8 cellular contexts compared by ENCODE assay signal in genomic region chr3:185937689-185938374, GRCh38. TPM values are rescaled to one million over a fixed set of nuclear protein-coding genes. Genes with fewer than 3 reads are reported as not detected.
DNase-seq lines count a peak whose midpoint lies in the region; ATAC-seq, FAIRE-seq and TF ChIP-seq lines count a peak whose summit lies in the region.

Gene TRA2B, minus strand, starts transcription at chr3:185938014. Its CDS starts 154 bp downstream, at chr3:185937860.

- H3K27ac ChIP-seq in pancreas = peak within 1 kb of the TSS; percentile 95 to 100 (median 98)
- peak within 1 kb of the TSS; percentile 99 to 100 for H3K27ac ChIP-seq in tibial artery

- intact Hi-C loops in Right ventricle myocardium inferior (cut with DNase I) (loop anchor here (5.0 to 10.0 kb wide), 4 partner anchors 116 to 844 kb away; partner anchors contain the start of genes EIF4A2 and ETV5), pancreas (cut with DNase I) (no loop called here), tibial artery (cut with DNase I; ENCODE audit: low total_unique reads) (no loop called here)

- WGBS in pancreas, 2 donors = 2 to 3% methylated on average over 53 to 55 of the region's 55 CpGs

- H3K9me3 ChIP-seq in pancreas (no peaks in the 10 kb centered on the region), tibial artery (no peaks in the 10 kb centered on the region)

- no peaks in the 10 kb centered on the region for H3K36me3 ChIP-seq in pancreas
- H3K36me3 ChIP-seq in tibial artery = no peaks in the 10 kb centered on the region

- H3K4me3 ChIP-seq in pancreas (peak within 1 kb of the TSS; percentile 65 to 99 (median 84)), tibial artery (peak within 1 kb of the TSS; percentile 81 to 97)

- TF ChIP-seq CTCF in GM12874 (IDR thresholded peaks at IDR 0.05; ENCODE audit: insufficient read depth, low read depth, low read length) = peak; percentile 25; the same call in 1 of the 2 replicates
- no peak for TF ChIP-seq CTCF in pancreas (IDR thresholded peaks at IDR 0.05)
- peak in 1 of 2 experiments; percentile 16 for TF ChIP-seq CTCF in tibial artery (IDR thresholded peaks at IDR 0.05)

- peak; percentile 47 for FAIRE-seq in pancreas (lab: Jason Lieb, UNC)

- DNase-seq in NCI-H1417 (lab: John Stamatoyannopoulos, UW) = peak; percentile 98 to 99 (median 99)
- peak; percentile 95 to 97 for DNase-seq in SW 1271 (lab: John Stamatoyannopoulos, UW)
- peak; percentile 98 for DNase-seq in activated naive CD8-positive, alpha-beta T cell treated with anti-CD3 and anti-CD28 coated beads, Interleukin-2, amount 50 U/mL, for 16 hours (ENCODE audit: low read depth, low spot score)
- DNase-seq in Right ventricle myocardium inferior (ENCODE audit: missing footprints) = peak; percentile 99
- peak; percentile 97 to 99 (median 99) for DNase-seq in pancreas
- DNase-seq in tibial artery = peak; percentile 99 to 100

- H3K27me3 ChIP-seq in pancreas (no peaks in the 10 kb centered on the region), tibial artery (no peaks in the 10 kb centered on the region)

- ATAC-seq in HG02763 (IDR thresholded peaks at IDR 0.05; ENCODE audit: unreplicated experiment) (peak; percentile 90), Right ventricle myocardium inferior (peak; percentile 98), pancreas (peak; percentile 92 to 97 (median 95))

- H3K4me1 ChIP-seq in pancreas (peaks cover under 1 to 32% (median 14%) of the 10 kb centered on the region in 3 donors), tibial artery (peaks cover 3 to 29% (median 16%) of the 10 kb centered on the region in 4 donors)

RNA-seq across cellular contexts. Expression of gene TRA2B, which starts in this region (rescaled TPM):
- total RNA-seq in Right ventricle myocardium inferior (44.2 TPM), pancreas (10 to 100 TPM; 27.4 to 59.1 (median 47.3) TPM)
- 10 to 100 TPM; 44.1 to 79.2 TPM for polyA plus RNA-seq in pancreas

Comparison
In these comparisons a context has a peak if more than half of its experiments do, and no peak if none do; other contexts are left out.
1. Peak in every context shown above with its lines: DNase-seq, ATAC-seq, H3K4me3 ChIP-seq and H3K27ac ChIP-seq.